ENCODE assay signal across 21 cellular contexts in genomic region chr14:32594766-32595165, GRCh38.
DNase-seq lines count a peak whose midpoint lies in the region; TF ChIP-seq lines count a peak whose summit lies in the region.
"Had no signal": no experiment of that assay in that cellular context is flagged by ENCODE, and none has a peak within 500 bp of the region (broad histone marks: within the 10 kb centered on the region; RNA-seq: fewer than 3 reads in every experiment).

No MANE protein-coding gene starts in this region.

- H3K4me3 Mint-ChIP-seq in activated CD4-positive, alpha-beta memory T cell treated with anti-CD3 and anti-CD28 coated beads for 36 hours: no peak overlapping the region
- H3K4me3 Mint-ChIP-seq: activated CD8-positive, alpha-beta memory T cell treated with anti-CD3 and anti-CD28 coated beads, Interleukin-2, amount 10 ng/mL, durations not matched to agents 7 days and 5 days; endodermal cell; stimulated activated naive CD8-positive, alpha-beta T cell treated with anti-CD3 and anti-CD28 coated beads, Interleukin-15, amount 100 ng/mL, for 72 hours had no signal

- DNase-seq in HFF-Myc (ENCODE audit: extremely low read depth, low read depth) (peak; percentile 63), astrocyte of the spinal cord (ENCODE audit: low read depth, low spot score) (peak; percentile 56), iris pigment epithelial cell (ENCODE audit: low read depth) (peak; percentile 70), A172 (ENCODE audit: low spot score) (no peak), NOMO-1 treated with dmso at 0.1 percent for 144 hours (lab: John Stamatoyannopoulos, UW; ENCODE audit: unreplicated experiment) (no peak), hypothalamus (lab: John Stamatoyannopoulos, UW) (no peak)
- no peak for DNase-seq in activated CD4-positive, alpha-beta memory T cell treated with anti-CD3 and anti-CD28 coated beads for 36 hours
- DNase-seq: activated CD8-positive, alpha-beta memory T cell treated with anti-CD3 and anti-CD28 coated beads, Interleukin-2, amount 10 ng/mL, durations not matched to agents 7 days and 5 days; activated gamma-delta T cell treated with Interleukin-2 at 50 U/mL for 16 hours; Caco-2; endodermal cell; GF-D8; head of caudate nucleus; kidney glomerular epithelial cell; mucosa of descending colon; NCI-H2081 treated with DMSO at 0.1 percent for 48 hours; NCI-H526 treated with DMSO at 0.1 percent for 48 hours; pancreas; Peyer's patch; stimulated activated CD4-positive, alpha-beta T cell treated with anti-CD3 and anti-CD28 coated beads, Interleukin-12 subunit alpha, Interleukin-12 subunit beta, amount 100 ng/mL, for 4 hours; stimulated activated naive CD8-positive, alpha-beta T cell treated with anti-CD3 and anti-CD28 coated beads, Interleukin-15, amount 100 ng/mL, for 72 hours had no signal

- intact Hi-C loops in activated CD4-positive, alpha-beta memory T cell treated with anti-CD3 and anti-CD28 coated beads for 36 hours (cut with micrococcal nuclease): no loop called here

- TF ChIP-seq CTCF in HFF-Myc (IDR thresholded peaks at IDR 0.05; ENCODE audit: low read depth, low read length, missing control alignments) (no peak), astrocyte of the spinal cord (IDR thresholded peaks at IDR 0.05; ENCODE audit: low read depth, low read length) (no peak)

- no peaks in the 10 kb centered on the region for H3K4me1 Mint-ChIP-seq in activated CD4-positive, alpha-beta memory T cell treated with anti-CD3 and anti-CD28 coated beads for 36 hours (ENCODE audit: low read depth)
- H3K4me1 Mint-ChIP-seq: activated CD8-positive, alpha-beta memory T cell treated with anti-CD3 and anti-CD28 coated beads, Interleukin-2, amount 10 ng/mL, durations not matched to agents 7 days and 5 days; endodermal cell; stimulated activated naive CD8-positive, alpha-beta T cell treated with anti-CD3 and anti-CD28 coated beads, Interleukin-15, amount 100 ng/mL, for 72 hours had no signal

- POLR2A ChIA-PET in activated CD4-positive, alpha-beta memory T cell treated with anti-CD3 and anti-CD28 coated beads for 36 hours (lab: Charles Lee): no interaction called here

- H3K4me3 ChIP-seq in HFF-Myc (replicated peaks; ENCODE audit: low read depth, low read length) (no peak overlapping the region), astrocyte of the spinal cord (ENCODE audit: low read depth, low read length) (no peak overlapping the region)
- H3K4me3 ChIP-seq: mucosa of descending colon, pancreas, Peyer's patch had no signal

- no peaks in the 10 kb centered on the region for H3K27me3 Mint-ChIP-seq in activated CD4-positive, alpha-beta memory T cell treated with anti-CD3 and anti-CD28 coated beads for 36 hours
- H3K27me3 Mint-ChIP-seq: activated CD8-positive, alpha-beta memory T cell treated with anti-CD3 and anti-CD28 coated beads, Interleukin-2, amount 10 ng/mL, durations not matched to agents 7 days and 5 days; stimulated activated naive CD8-positive, alpha-beta T cell treated with anti-CD3 and anti-CD28 coated beads, Interleukin-15, amount 100 ng/mL, for 72 hours had no signal

- H3K9me3 Mint-ChIP-seq in activated CD4-positive, alpha-beta memory T cell treated with anti-CD3 and anti-CD28 coated beads for 36 hours: no peaks in the 10 kb centered on the region
- H3K9me3 Mint-ChIP-seq: endodermal cell; stimulated activated naive CD8-positive, alpha-beta T cell treated with anti-CD3 and anti-CD28 coated beads, Interleukin-15, amount 100 ng/mL, for 72 hours had no signal

- no peak overlapping the region for H3K27ac Mint-ChIP-seq in activated CD4-positive, alpha-beta memory T cell treated with anti-CD3 and anti-CD28 coated beads for 36 hours
- H3K27ac Mint-ChIP-seq: activated CD8-positive, alpha-beta memory T cell treated with anti-CD3 and anti-CD28 coated beads, Interleukin-2, amount 10 ng/mL, durations not matched to agents 7 days and 5 days; endodermal cell; stimulated activated naive CD8-positive, alpha-beta T cell treated with anti-CD3 and anti-CD28 coated beads, Interleukin-15, amount 100 ng/mL, for 72 hours had no signal

- H3K36me3 Mint-ChIP-seq in activated CD4-positive, alpha-beta memory T cell treated with anti-CD3 and anti-CD28 coated beads for 36 hours: no peaks in the 10 kb centered on the region
- H3K36me3 Mint-ChIP-seq: activated CD8-positive, alpha-beta memory T cell treated with anti-CD3 and anti-CD28 coated beads, Interleukin-2, amount 10 ng/mL, durations not matched to agents 7 days and 5 days had no signal

- CTCF ChIA-PET in activated CD4-positive, alpha-beta memory T cell treated with anti-CD3 and anti-CD28 coated beads for 36 hours (lab: Charles Lee): no interaction called here

- in situ Hi-C loops in astrocyte of the spinal cord (cut with HindIII; ENCODE audit: low sequenced_read_pairs): no loop called here

Comparison
In these comparisons a context has a peak if more than half of its experiments do, and no peak if none do; other contexts are left out.
1. DNase-seq: peak in HFF-Myc (single experiment), astrocyte of the spinal cord (single experiment) and iris pigment epithelial cell (single experiment); none in activated CD4-positive, alpha-beta memory T cell treated with anti-CD3 and anti-CD28 coated beads for 36 hours (single experiment), A172 (single experiment), NOMO-1 treated with dmso at 0.1 percent for 144 hours (single experiment) and hypothalamus (0 of 51).